8 cellular contexts compared by ENCODE assay signal in the genomic region with DNA sequence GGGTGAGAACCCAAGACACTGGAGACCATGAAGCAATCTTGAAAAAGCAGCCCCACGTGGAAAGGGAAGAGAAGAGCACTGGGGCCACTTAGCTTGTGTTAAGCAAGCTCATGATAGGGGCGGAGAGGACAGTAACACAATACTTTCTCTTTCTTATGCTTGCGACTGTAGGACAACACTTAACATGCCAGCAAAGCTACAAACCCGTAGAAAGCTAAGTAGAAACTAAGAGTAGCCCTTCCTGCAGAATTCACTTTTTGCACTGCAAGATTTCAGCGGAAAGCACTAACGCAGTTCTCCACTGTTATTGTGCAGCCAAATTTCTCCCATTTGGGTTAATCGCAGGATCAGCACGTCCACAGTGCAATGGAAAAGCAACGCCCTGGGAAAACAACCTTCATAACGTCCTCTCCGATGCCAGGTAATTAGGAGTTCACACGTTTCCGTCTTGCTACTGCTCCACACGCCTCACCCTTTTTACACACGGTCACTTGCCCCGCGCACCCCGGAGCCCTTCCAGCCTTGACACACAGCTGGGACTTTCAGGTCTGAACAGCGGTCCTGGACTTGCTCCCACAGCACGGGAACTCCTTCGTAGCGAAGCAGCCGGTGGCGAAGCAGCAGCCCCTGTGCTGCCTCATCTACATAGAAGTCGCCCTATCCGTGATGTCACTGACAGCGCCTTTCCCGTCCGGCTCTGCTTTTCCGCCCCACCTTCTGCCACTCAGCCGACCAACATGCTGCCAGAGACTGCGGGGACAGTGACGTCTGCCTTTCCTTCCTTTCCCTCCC.
DNase-seq lines count a peak whose midpoint lies in the region; ATAC-seq and TF ChIP-seq lines count a peak whose summit lies in the region.

No MANE protein-coding gene starts in this region.

- peaks cover 8% of the 10 kb centered on the region for H3K4me1 Mint-ChIP-seq in GM23338
- H3K4me1 Mint-ChIP-seq in activated naive CD4-positive, alpha-beta T cell treated with anti-CD3 and anti-CD28 coated beads, Interleukin-2, amount 10 ng/mL, durations not matched to agents 7 days and 5 days, result peaks cover 32% of the 10 kb centered on the region
- H3K4me1 Mint-ChIP-seq in glutamatergic neuron (ENCODE audit: low read depth, unreplicated experiment), result no peaks in the 10 kb centered on the region
- peaks cover 13% of the 10 kb centered on the region for H3K4me1 Mint-ChIP-seq in osteocyte (ENCODE audit: unreplicated experiment)

- H3K27ac Mint-ChIP-seq in GM23338 (peak overlapping the region; percentile 100), glutamatergic neuron (ENCODE audit: unreplicated experiment) (peak overlapping the region; percentile 100), osteocyte (ENCODE audit: unreplicated experiment) (peak overlapping the region; percentile 97)
- H3K27ac Mint-ChIP-seq in activated naive CD4-positive, alpha-beta T cell treated with anti-CD3 and anti-CD28 coated beads, Interleukin-2, amount 10 ng/mL, durations not matched to agents 7 days and 5 days, result peak overlapping the region; percentile 96

- H2AFZ ChIP-seq in GM23338, result peak overlapping the region; percentile 95; the same call in 1 of the 2 replicates

- H3K4me1 ChIP-seq in DOHH2 (ENCODE audit: control insufficient read depth, low read length), result peaks cover 20% of the 10 kb centered on the region
- H3K4me1 ChIP-seq in GM23338 (ENCODE audit: insufficient read depth), result peaks cover 13% of the 10 kb centered on the region
- peaks cover 6% of the 10 kb centered on the region; the same call in 1 of the 2 replicates for H3K4me1 ChIP-seq in SJSA1 (replicated peaks)
- H3K4me1 ChIP-seq in thymus (ENCODE audit: control insufficient read depth, insufficient read depth, low read length), result no peaks in the 10 kb centered on the region

- H3K27me3 ChIP-seq in DOHH2 (ENCODE audit: control insufficient read depth, low read length) (peaks cover 3% of the 10 kb centered on the region; the same call in 1 of the 2 replicates), GM23338 (ENCODE audit: insufficient read depth) (no peaks in the 10 kb centered on the region), SJSA1 (replicated peaks) (no peaks in the 10 kb centered on the region), thymus (ENCODE audit: control insufficient read depth, insufficient read depth) (peaks cover 1% of the 10 kb centered on the region)

- under 1% methylated on average over 33 of the region's 33 CpGs for WGBS in thymus

- TF ChIP-seq CTCF in DOHH2 (IDR thresholded peaks at IDR 0.05; ENCODE audit: low read depth, low read length, poor library complexity, severe bottlenecking), result no peak
- no peak for TF ChIP-seq CTCF in GM23338 (conservative IDR thresholded peaks at IDR 0.05; ENCODE audit: low read depth in 2 of 2)
- TF ChIP-seq CTCF in LNCaP clone FGC (IDR thresholded peaks at IDR 0.05; ENCODE audit: control insufficient read depth, extremely low read depth, insufficient read depth), result no peak
- TF ChIP-seq CTCF in glutamatergic neuron (IDR thresholded peaks at IDR 0.05; ENCODE audit: partially characterized antibody, unreplicated experiment), result no peak
- TF ChIP-seq CTCF in osteocyte (IDR thresholded peaks at IDR 0.05), result no peak

- H3K36me3 ChIP-seq in DOHH2 (ENCODE audit: control insufficient read depth, low read length) (no peaks in the 10 kb centered on the region), GM23338 (ENCODE audit: insufficient read depth) (no peaks in the 10 kb centered on the region), SJSA1 (no peaks in the 10 kb centered on the region), thymus (ENCODE audit: control insufficient read depth, insufficient read depth) (no peaks in the 10 kb centered on the region)

- no peaks in the 10 kb centered on the region for H3K9me2 ChIP-seq in DOHH2 (replicated peaks; ENCODE audit: control insufficient read depth, low read length)
- no peaks in the 10 kb centered on the region for H3K9me2 ChIP-seq in GM23338 (ENCODE audit: insufficient read depth)

- H3K79me2 ChIP-seq in DOHH2 (ENCODE audit: control insufficient read depth, low read length), result no peaks in the 10 kb centered on the region
- H3K79me2 ChIP-seq in GM23338 (replicated peaks; ENCODE audit: insufficient read depth), result no peaks in the 10 kb centered on the region

- H3K9me3 ChIP-seq in DOHH2 (ENCODE audit: control insufficient read depth, insufficient read depth, low read length) (peaks cover 9% of the 10 kb centered on the region; the same call in 1 of the 2 replicates), SJSA1 (replicated peaks) (no peaks in the 10 kb centered on the region), thymus (ENCODE audit: control insufficient read depth) (no peaks in the 10 kb centered on the region)

- H3F3A ChIP-seq in DOHH2 (ENCODE audit: control insufficient read depth, insufficient read depth) (peaks cover 14% of the 10 kb centered on the region), GM23338 (replicated peaks; ENCODE audit: low read depth) (no peaks in the 10 kb centered on the region)

- H3K27ac ChIP-seq in DOHH2 (ENCODE audit: low read depth, low read length) (peak overlapping the region; percentile 84), GM23338 (ENCODE audit: low read depth) (peak overlapping the region; percentile 96), SJSA1 (peak overlapping the region; percentile 97), thymus (ENCODE audit: low read depth) (peak overlapping the region; percentile 31)

- H3K4me3 Mint-ChIP-seq in GM23338 (peak overlapping the region; percentile 89), glutamatergic neuron (ENCODE audit: unreplicated experiment) (peak overlapping the region; percentile 99), osteocyte (ENCODE audit: unreplicated experiment) (peak overlapping the region; percentile 88)
- H3K4me3 Mint-ChIP-seq in activated naive CD4-positive, alpha-beta T cell treated with anti-CD3 and anti-CD28 coated beads, Interleukin-2, amount 10 ng/mL, durations not matched to agents 7 days and 5 days, result peak overlapping the region; percentile 87

- H4K20me1 ChIP-seq in DOHH2 (ENCODE audit: control insufficient read depth, insufficient read depth, low read depth, low read length) (no peaks in the 10 kb centered on the region), GM23338 (replicated peaks; ENCODE audit: insufficient read depth) (no peaks in the 10 kb centered on the region)

- H3K36me3 Mint-ChIP-seq in GM23338 (ENCODE audit: low read depth) (peaks cover 11% of the 10 kb centered on the region; the same call in 2 of the 3 replicates), glutamatergic neuron (ENCODE audit: unreplicated experiment) (no peaks in the 10 kb centered on the region), osteocyte (ENCODE audit: unreplicated experiment) (no peaks in the 10 kb centered on the region)
- H3K36me3 Mint-ChIP-seq in activated naive CD4-positive, alpha-beta T cell treated with anti-CD3 and anti-CD28 coated beads, Interleukin-2, amount 10 ng/mL, durations not matched to agents 7 days and 5 days, result peaks cover 1% of the 10 kb centered on the region

- H3K9me3 Mint-ChIP-seq in GM23338 (peaks cover 18% of the 10 kb centered on the region), glutamatergic neuron (ENCODE audit: unreplicated experiment) (peaks cover 15% of the 10 kb centered on the region), osteocyte (ENCODE audit: unreplicated experiment) (no peaks in the 10 kb centered on the region)
- H3K9me3 Mint-ChIP-seq in activated naive CD4-positive, alpha-beta T cell treated with anti-CD3 and anti-CD28 coated beads, Interleukin-2, amount 10 ng/mL, durations not matched to agents 7 days and 5 days, result no peaks in the 10 kb centered on the region

- H3K4me3 ChIP-seq in DOHH2 (ENCODE audit: low read length) (peak overlapping the region; percentile 85), GM23338 (peak overlapping the region; percentile 67), LNCaP clone FGC (ENCODE audit: low read depth, low read length) (peak overlapping the region; percentile 58), SJSA1 (peak overlapping the region; percentile 43), thymus (ENCODE audit: low read length) (peak overlapping the region; percentile 49)

- CTCF ChIA-PET in activated naive CD4-positive, alpha-beta T cell treated with anti-CD3 and anti-CD28 coated beads, Interleukin-2, amount 10 ng/mL, durations not matched to agents 7 days and 5 days (lab: Charles Lee), result no interaction called here

- H3K4me2 ChIP-seq in DOHH2 (ENCODE audit: low read length) (peak overlapping the region; percentile 98), GM23338 (peak overlapping the region; percentile 77)

- ATAC-seq in GM23338, result peak; percentile 86

- DNase-seq in GM23338 (ENCODE audit: low spot score) (peak; percentile 94), LNCaP clone FGC (ENCODE audit: low read depth) (peak; percentile 92), SJSA1 (ENCODE audit: low read depth in 1 of 2, low spot score in 2 of 2) (peak; percentile 86 to 87), glutamatergic neuron (peak; percentile 88), osteocyte (ENCODE audit: extremely low spot score, unreplicated experiment) (no peak)
- DNase-seq in activated naive CD4-positive, alpha-beta T cell treated with anti-CD3 and anti-CD28 coated beads, Interleukin-2, amount 10 ng/mL, durations not matched to agents 7 days and 5 days, result peak; percentile 86

- peaks cover 14% of the 10 kb centered on the region for H3K27me3 Mint-ChIP-seq in GM23338 (ENCODE audit: insufficient read depth, low read depth, poor library complexity)
- peaks cover 72% of the 10 kb centered on the region for H3K27me3 Mint-ChIP-seq in activated naive CD4-positive, alpha-beta T cell treated with anti-CD3 and anti-CD28 coated beads, Interleukin-2, amount 10 ng/mL, durations not matched to agents 7 days and 5 days
- H3K27me3 Mint-ChIP-seq in glutamatergic neuron (ENCODE audit: unreplicated experiment), result peaks cover 18% of the 10 kb centered on the region
- peaks cover 57% of the 10 kb centered on the region for H3K27me3 Mint-ChIP-seq in osteocyte (ENCODE audit: unreplicated experiment)

TF ChIP-seq in GM23338, 12 proteins besides CTCF, POLR2A, EP300 and RAD21 (continues in another document):
- TF ChIP-seq CREB1 (CRISPR knock-in tag; IDR thresholded peaks at IDR 0.05; ENCODE audit: low read depth) (peak; percentile 91), POLR2AphosphoS5 (IDR thresholded peaks at IDR 0.05; ENCODE audit: low read depth) (peak; percentile 100), EZH2 (IDR thresholded peaks at IDR 0.05; ENCODE audit: low read depth, unreplicated experiment) (no peak)
- TF ChIP-seq, protein P1, sequence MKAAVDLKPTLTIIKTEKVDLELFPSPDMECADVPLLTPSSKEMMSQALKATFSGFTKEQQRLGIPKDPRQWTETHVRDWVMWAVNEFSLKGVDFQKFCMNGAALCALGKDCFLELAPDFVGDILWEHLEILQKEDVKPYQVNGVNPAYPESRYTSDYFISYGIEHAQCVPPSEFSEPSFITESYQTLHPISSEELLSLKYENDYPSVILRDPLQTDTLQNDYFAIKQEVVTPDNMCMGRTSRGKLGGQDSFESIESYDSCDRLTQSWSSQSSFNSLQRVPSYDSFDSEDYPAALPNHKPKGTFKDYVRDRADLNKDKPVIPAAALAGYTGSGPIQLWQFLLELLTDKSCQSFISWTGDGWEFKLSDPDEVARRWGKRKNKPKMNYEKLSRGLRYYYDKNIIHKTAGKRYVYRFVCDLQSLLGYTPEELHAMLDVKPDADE (IDR thresholded peaks at IDR 0.05), result peak; percentile 89

Comparison
In these comparisons a context has a peak if more than half of its experiments do, and no peak if none do; other contexts are left out.
1. H3K27ac ChIP-seq: peak in every context shown above with its lines; median percentile 97 in SJSA1; 96 in GM23338; 84 in DOHH2; 31 in thymus.